ENCODE assay signal across 8 cellular contexts in genomic region chr19:2281265-2282061, GRCh38. TPM values are rescaled to one million over a fixed set of nuclear protein-coding genes. Genes with fewer than 3 reads are reported as not detected.
DNase-seq lines count a peak whose midpoint lies in the region; TF ChIP-seq lines count a peak whose summit lies in the region.
"Not testable (repeated sequence)": the region's sequence is repeated elsewhere in the genome, so short reads cannot be mapped to it uniquely, and the experiment has no call there.

No MANE protein-coding gene starts in this region.

- H3K4me2 ChIP-seq in OCI-LY3 (ENCODE audit: low read length), result peak overlapping the region; percentile 56

- H3K9me3 ChIP-seq in OCI-LY3 (ENCODE audit: insufficient read depth, low read length); right atrium auricular region; mononuclear cell (ENCODE audit: low read depth, low read length); sigmoid colon; transverse colon: not testable (repeated sequence)

- H3K4me1 Mint-ChIP-seq in activated naive CD4-positive, alpha-beta T cell treated with anti-CD3 and anti-CD28 coated beads, Interleukin-2, amount 10 ng/mL, durations not matched to agents 7 days and 5 days, result peaks cover 18% of the 10 kb centered on the region

- 20 to 27% methylated on average over 16 of the region's 16 CpGs for WGBS in sigmoid colon, 2 donors
- WGBS in transverse colon (ENCODE audit: low coverage in 1 of 2), 2 donors, result 0 to 28% methylated on average over 1 to 12 of the region's 16 CpGs

- H3K27ac ChIP-seq in OCI-LY3 (ENCODE audit: low read length), result not testable (repeated sequence)
- H3K27ac ChIP-seq in dorsolateral prefrontal cortex (peak overlapping the region in 23 of 59 donors; percentile 1 to 82 (median 43)), right atrium auricular region (peak overlapping the region; percentile 33 to 46), sigmoid colon (peak overlapping the region in 2 of 4 donors; percentile 33 to 40), transverse colon (peak overlapping the region; percentile 22 to 56 (median 42))

- peaks cover 29% of the 10 kb centered on the region for H3K27me3 Mint-ChIP-seq in activated naive CD4-positive, alpha-beta T cell treated with anti-CD3 and anti-CD28 coated beads, Interleukin-2, amount 10 ng/mL, durations not matched to agents 7 days and 5 days

- TF ChIP-seq POLR2A in sigmoid colon (IDR thresholded peaks at IDR 0.05); transverse colon (IDR thresholded peaks at IDR 0.05): not testable (repeated sequence)

- CTCF ChIA-PET in activated naive CD4-positive, alpha-beta T cell treated with anti-CD3 and anti-CD28 coated beads, Interleukin-2, amount 10 ng/mL, durations not matched to agents 7 days and 5 days (lab: Charles Lee), result not testable (repeated sequence)

- H3K4me3 ChIP-seq in OCI-LY3 (ENCODE audit: low read length) (peak overlapping the region; percentile 44), dorsolateral prefrontal cortex (peak overlapping the region in 52 of 59 donors; percentile 10 to 61 (median 40)), right atrium auricular region (peak overlapping the region; percentile 24 to 45), mononuclear cell (ENCODE audit: low read length) (peak overlapping the region; percentile 43), sigmoid colon (peak overlapping the region in 3 of 4 donors; percentile 25 to 39 (median 39)), transverse colon (peak overlapping the region in 3 of 4 donors; percentile 1 to 38 (median 26))

- TF ChIP-seq EP300 in sigmoid colon (IDR thresholded peaks at IDR 0.05); transverse colon (IDR thresholded peaks at IDR 0.05; ENCODE audit: low read depth): not testable (repeated sequence)

- peak; percentile 47 for DNase-seq in GDM1 (lab: John Stamatoyannopoulos, UW)
- not testable (repeated sequence) for DNase-seq in activated naive CD4-positive, alpha-beta T cell treated with anti-CD3 and anti-CD28 coated beads, Interleukin-2, amount 10 ng/mL, durations not matched to agents 7 days and 5 days; dorsolateral prefrontal cortex; right atrium auricular region (ENCODE audit: low spot score); sigmoid colon; transverse colon

- peak overlapping the region; percentile 46 for H3K4me3 Mint-ChIP-seq in activated naive CD4-positive, alpha-beta T cell treated with anti-CD3 and anti-CD28 coated beads, Interleukin-2, amount 10 ng/mL, durations not matched to agents 7 days and 5 days

- peak overlapping the region; percentile 49 for H3K27ac Mint-ChIP-seq in activated naive CD4-positive, alpha-beta T cell treated with anti-CD3 and anti-CD28 coated beads, Interleukin-2, amount 10 ng/mL, durations not matched to agents 7 days and 5 days

- not testable (repeated sequence) for H3K9ac ChIP-seq in OCI-LY3 (ENCODE audit: low read length)

- not testable (repeated sequence) for H2AFZ ChIP-seq in OCI-LY3 (ENCODE audit: low read depth, low read length)

- H3K4me1 ChIP-seq in OCI-LY3 (ENCODE audit: low read length) (peaks cover 12% of the 10 kb centered on the region), right atrium auricular region (peaks cover 0 to 18% of the 10 kb centered on the region in 2 donors), mononuclear cell (ENCODE audit: insufficient read depth, low read length) (peaks cover 40% of the 10 kb centered on the region), sigmoid colon (peaks cover 0 to 16% (median 13%) of the 10 kb centered on the region in 4 donors), transverse colon (peaks cover under 1 to 29% (median 12%) of the 10 kb centered on the region in 4 donors)

- TF ChIP-seq CTCF in OCI-LY3 (IDR thresholded peaks at IDR 0.05; ENCODE audit: low read depth, low read length); dorsolateral prefrontal cortex (IDR thresholded peaks at IDR 0.05 in 54 of 56, conservative IDR thresholded peaks at IDR 0.05 in 2 of 56; ENCODE audit: low read depth in 1 of 56, partially characterized antibody in 56 of 56); right atrium auricular region (IDR thresholded peaks at IDR 0.05); sigmoid colon (IDR thresholded peaks at IDR 0.05); transverse colon (IDR thresholded peaks at IDR 0.05): not testable (repeated sequence)

- intact Hi-C loops in dorsolateral prefrontal cortex (cut with DNase I); sigmoid colon (cut with DNase I): not testable (repeated sequence)
- intact Hi-C loops in transverse colon (cut with DNase I; ENCODE audit: low total_unique reads), result loop anchor here (2.0 to 10.0 kb wide), 2 partner anchors 609 to 1903 kb away; partner anchors contain the start of genes ANKRD24 and SIRT6

- not testable (repeated sequence) for H3K79me2 ChIP-seq in OCI-LY3 (ENCODE audit: low read length)

- in situ Hi-C loops in transverse colon (cut with MboI; ENCODE audit: low pct_ligation_motif_present in 1 of 4, low pct_unique_long_range_greater_than_20kb in 1 of 4, low sequenced_read_pairs in 3 of 4), result loop anchor here in 2 of 4 donors (25.0 kb wide), 1 partner anchor 106 kb away; no protein-coding TSS in a partner anchor

- H3K9me3 Mint-ChIP-seq in activated naive CD4-positive, alpha-beta T cell treated with anti-CD3 and anti-CD28 coated beads, Interleukin-2, amount 10 ng/mL, durations not matched to agents 7 days and 5 days, result not testable (repeated sequence)

- not testable (repeated sequence) for H4K20me1 ChIP-seq in OCI-LY3 (ENCODE audit: insufficient read depth, low read length)

- not testable (repeated sequence) for H3K36me3 ChIP-seq in OCI-LY3 (replicated peaks; ENCODE audit: low read depth, low read length); right atrium auricular region; sigmoid colon; transverse colon

- H3K36me3 Mint-ChIP-seq in activated naive CD4-positive, alpha-beta T cell treated with anti-CD3 and anti-CD28 coated beads, Interleukin-2, amount 10 ng/mL, durations not matched to agents 7 days and 5 days, result not testable (repeated sequence)

- H3K27me3 ChIP-seq in OCI-LY3 (ENCODE audit: low read depth, low read length) (peaks cover 25% of the 10 kb centered on the region), transverse colon (peaks cover 31% of the 10 kb centered on the region)
- not testable (repeated sequence) for H3K27me3 ChIP-seq in dorsolateral prefrontal cortex; right atrium auricular region; mononuclear cell (ENCODE audit: insufficient read depth, low read length); sigmoid colon

RNA-seq across cellular contexts. Expression of gene PEAK3, which starts 0.5 kb away (rescaled TPM):
- total RNA-seq in dorsolateral prefrontal cortex (1 to 10 TPM in 12 of 120 experiments, under 1 TPM in 101, not detected in 7; 0.16 to 1.5 (median 0.55) TPM), right atrium auricular region (1 to 10 TPM; 1.5 to 1.9 TPM), mononuclear cell (0.52 TPM), sigmoid colon (under 1 TPM; 0.41 to 0.82 (median 0.63) TPM), transverse colon (1 to 10 TPM in 2 of 4 donors, under 1 TPM in 1, not detected in 1; 0.27 to 1.1 (median 1.1) TPM)
- under 1 TPM; under 0.01 to 0.74 (median 0.46) TPM for polyA plus RNA-seq in sigmoid colon

RNA-seq across cellular contexts. Expression of gene JSRP1, which starts 25.2 kb away (rescaled TPM):
- total RNA-seq in dorsolateral prefrontal cortex, result 1 to 10 TPM in 34 of 120 experiments, under 1 TPM in 34, not detected in 52; 0.43 to 2.3 (median 1.0) TPM
- under 1 TPM in 1 of 2 donors, not detected in 1; 0.39 TPM for total RNA-seq in right atrium auricular region
- total RNA-seq in mononuclear cell, result not detected
- under 1 TPM in 1 of 4 donors, not detected in 3; 0.36 TPM for total RNA-seq in sigmoid colon
- 1 to 10 TPM in 2 of 3 donors, not detected in 1; 1.0 to 1.6 TPM for polyA plus RNA-seq in sigmoid colon
- total RNA-seq in transverse colon, result 1 to 10 TPM in 1 of 4 donors, not detected in 3; 5.6 TPM

RNA-seq across cellular contexts. Expression of gene LINGO3, which starts 26.5 kb away (rescaled TPM):
- 10 to 100 TPM in 1 of 120 experiments, 1 to 10 TPM in 119; 1.7 to 16.2 (median 4.4) TPM for total RNA-seq in dorsolateral prefrontal cortex
- total RNA-seq in right atrium auricular region, result not detected
- 0.52 TPM for total RNA-seq in mononuclear cell
- under 1 TPM in 1 of 4 donors, not detected in 3; 0.14 TPM for total RNA-seq in sigmoid colon
- polyA plus RNA-seq in sigmoid colon, result under 1 TPM in 1 of 3 donors, not detected in 2; 0.70 TPM
- total RNA-seq in transverse colon, result 1 to 10 TPM in 1 of 4 donors, under 1 TPM in 2, not detected in 1; 0.27 to 1.5 (median 0.64) TPM

RNA-seq across cellular contexts. Expression of gene AMH, which starts 32.3 kb away (rescaled TPM):
- 10 to 100 TPM in 40 of 120 experiments, 1 to 10 TPM in 79, not detected in 1; 2.5 to 24.6 (median 7.6) TPM for total RNA-seq in dorsolateral prefrontal cortex
- under 1 TPM in 1 of 2 donors, not detected in 1; 0.98 TPM for total RNA-seq in right atrium auricular region
- 1.3 TPM for total RNA-seq in mononuclear cell
- total RNA-seq in sigmoid colon, result 1 to 10 TPM in 2 of 4 donors, under 1 TPM in 1, not detected in 1; 0.99 to 1.9 (median 1.8) TPM
- 1 to 10 TPM in 1 of 3 donors, under 1 TPM in 1, not detected in 1; 0.69 to 3.3 TPM for polyA plus RNA-seq in sigmoid colon
- total RNA-seq in transverse colon, result 1 to 10 TPM in 2 of 4 donors, not detected in 2; 1.1 to 3.5 TPM

RNA-seq across cellular contexts. Expression of gene SF3A2, which starts 44.8 kb away (rescaled TPM):
- total RNA-seq in dorsolateral prefrontal cortex (10 to 100 TPM; 27.0 to 68.4 (median 48.2) TPM), right atrium auricular region (10 to 100 TPM; 17.3 to 30.4 TPM), mononuclear cell (68.1 TPM), sigmoid colon (10 to 100 TPM; 17.5 to 59.8 (median 24.4) TPM), transverse colon (10 to 100 TPM; 35.8 to 54.6 (median 41.6) TPM)
- 10 to 100 TPM; 16.9 to 61.3 (median 26.4) TPM for polyA plus RNA-seq in sigmoid colon
